Comparison of ENCODE assay signal across 32 cellular contexts in genomic region chr1:240585975-240586374, GRCh38. TPM values are rescaled to one million over a fixed set of nuclear protein-coding genes. Genes with fewer than 3 reads are reported as not detected.
"Had no signal": no experiment of that assay in that cellular context is flagged by ENCODE, and none has a peak within 500 bp of the region (broad histone marks: within the 10 kb centered on the region; RNA-seq: fewer than 3 reads in every experiment).

No MANE protein-coding gene starts in this region.

- H3K27ac Mint-ChIP-seq: activated T-helper 1 cell treated with anti-CD3 and anti-CD28 coated beads, Interleukin-12 subunit alpha, Interleukin-12 subunit beta, Interleukin-2, Interleukin-4 antibody, amounts not matched to agents 30 ng/mL and 10 ng/mL and 1 ng/mL, durations not matched to agents 14 hours and 24 hours and 36 hours; nephron had no signal

- DNase-seq: activated CD4-positive, alpha-beta T cell treated with anti-CD3 and anti-CD28 coated beads for 48 hours; activated CD4-positive, alpha-beta T cell treated with anti-CD3 and anti-CD28 coated beads, Interleukin-2, amount 50 U/mL, for 48 hours; activated CD8-positive, alpha-beta memory T cell treated with anti-CD3 and anti-CD28 coated beads for 24 hours; activated CD8-positive, alpha-beta memory T cell treated with anti-CD3 and anti-CD28 coated beads, Interleukin-2, amount 50 U/mL, for 4 hours; activated gamma-delta T cell; activated naive CD4-positive, alpha-beta T cell treated with anti-CD3 and anti-CD28 coated beads, Interleukin-2, amount 50 U/mL, for 16 hours; activated T-cell treated with anti-CD3 and anti-CD28 coated beads, Interleukin-2, amount 50 U/mL, for 1 hour; amniotic stem cell; brain microvascular endothelial cell; foreskin melanocyte; heart right ventricle; kidney glomerular epithelial cell; mucosa of descending colon; ovary; retina; sigmoid colon; stimulated activated naive CD4-positive, alpha-beta T cell treated with Interleukin-2 at 50 U/mL for 16 hours; T-helper 9 cell; WERI-Rb-1 had no signal

- H3K36me3 ChIP-seq: brain microvascular endothelial cell, heart right ventricle, neutrophil, ovary, prostate gland, sigmoid colon, tibial nerve, WERI-Rb-1 had no signal

- H3K27ac ChIP-seq: brain microvascular endothelial cell, coronary artery, heart right ventricle, neutrophil, ovary, prostate gland, sigmoid colon, tibial nerve, WERI-Rb-1 had no signal

- H3K27me3 ChIP-seq: brain microvascular endothelial cell, heart right ventricle, neutrophil, ovary, sigmoid colon, tibial nerve had no signal

- H3K4me1 ChIP-seq: heart right ventricle, prostate gland, sigmoid colon, tibial nerve had no signal

- H3K9me3 Mint-ChIP-seq: activated T-helper 1 cell treated with anti-CD3 and anti-CD28 coated beads, Interleukin-12 subunit alpha, Interleukin-12 subunit beta, Interleukin-2, Interleukin-4 antibody, amounts not matched to agents 30 ng/mL and 10 ng/mL and 1 ng/mL, durations not matched to agents 14 hours and 24 hours and 36 hours; nephron had no signal

- H3K4me3 Mint-ChIP-seq: activated T-helper 1 cell treated with anti-CD3 and anti-CD28 coated beads, Interleukin-12 subunit alpha, Interleukin-12 subunit beta, Interleukin-2, Interleukin-4 antibody, amounts not matched to agents 30 ng/mL and 10 ng/mL and 1 ng/mL, durations not matched to agents 14 hours and 24 hours and 36 hours; nephron had no signal

- ATAC-seq: activated CD4-positive, CD25-positive, alpha-beta regulatory T cell treated with anti-CD3 and anti-CD28 coated beads, Interleukin-2, amount 50 U/mL, for 24 hours; esophagus mucosa; heart right ventricle; left lobe of liver; mucosa of descending colon had no signal

- H3K4me3 ChIP-seq: coronary artery, heart right ventricle, lung, mucosa of descending colon, ovary, prostate gland, sigmoid colon, tibial nerve had no signal

- H3K9me3 ChIP-seq: heart right ventricle, mucosa of descending colon, neutrophil, ovary, sigmoid colon, tibial nerve had no signal

RNA-seq across cellular contexts. Expression of gene GREM2, which starts 26.0 kb away (rescaled TPM):
- total RNA-seq: cardiac septum, endothelial cell of umbilical vein, glomerular endothelial cell had no signal
- polyA plus RNA-seq: endothelial cell of umbilical vein had no signal
